Comparison of ENCODE assay signal across 1 cellular context in the genomic region with DNA sequence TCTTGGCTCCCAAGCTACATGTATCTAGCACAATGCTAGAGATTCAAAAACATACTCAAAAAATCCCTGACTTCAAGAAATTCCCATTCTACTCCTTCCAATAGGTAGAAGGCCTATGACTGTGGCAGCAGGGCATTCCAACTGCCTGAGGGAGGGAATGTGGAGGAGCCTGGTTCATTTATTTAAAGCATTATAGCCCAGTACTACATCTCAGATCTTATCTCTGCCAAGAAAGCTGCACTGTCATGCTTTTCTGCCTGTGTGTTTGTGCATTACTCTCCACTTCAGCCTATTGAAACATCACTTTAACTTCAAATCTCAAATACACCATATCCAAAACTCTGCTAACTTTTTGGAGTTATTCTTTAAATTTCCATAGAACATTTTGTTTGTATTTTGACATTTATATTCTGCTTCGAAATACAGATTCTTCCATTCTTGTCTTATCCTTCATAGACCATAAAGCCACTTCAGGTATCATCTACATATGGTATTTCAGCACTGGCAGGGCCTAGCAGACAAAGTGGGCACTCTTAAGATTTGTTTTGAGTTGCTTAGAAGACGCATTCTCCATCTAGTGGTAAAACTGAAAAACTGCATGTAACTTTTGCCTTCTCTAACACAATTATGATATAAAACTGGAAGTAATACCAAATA.
A peak's percentile ranks its signal among the peaks of the same experiment; 100 is the strongest.
TF ChIP-seq lines count a peak whose summit lies in the region.

No MANE protein-coding gene starts in this region.

TF ChIP-seq in K562, 482 proteins besides CTCF, POLR2A, EP300 and RAD21 (continued from another document and continues in another):
- TF ChIP-seq, protein P1, sequence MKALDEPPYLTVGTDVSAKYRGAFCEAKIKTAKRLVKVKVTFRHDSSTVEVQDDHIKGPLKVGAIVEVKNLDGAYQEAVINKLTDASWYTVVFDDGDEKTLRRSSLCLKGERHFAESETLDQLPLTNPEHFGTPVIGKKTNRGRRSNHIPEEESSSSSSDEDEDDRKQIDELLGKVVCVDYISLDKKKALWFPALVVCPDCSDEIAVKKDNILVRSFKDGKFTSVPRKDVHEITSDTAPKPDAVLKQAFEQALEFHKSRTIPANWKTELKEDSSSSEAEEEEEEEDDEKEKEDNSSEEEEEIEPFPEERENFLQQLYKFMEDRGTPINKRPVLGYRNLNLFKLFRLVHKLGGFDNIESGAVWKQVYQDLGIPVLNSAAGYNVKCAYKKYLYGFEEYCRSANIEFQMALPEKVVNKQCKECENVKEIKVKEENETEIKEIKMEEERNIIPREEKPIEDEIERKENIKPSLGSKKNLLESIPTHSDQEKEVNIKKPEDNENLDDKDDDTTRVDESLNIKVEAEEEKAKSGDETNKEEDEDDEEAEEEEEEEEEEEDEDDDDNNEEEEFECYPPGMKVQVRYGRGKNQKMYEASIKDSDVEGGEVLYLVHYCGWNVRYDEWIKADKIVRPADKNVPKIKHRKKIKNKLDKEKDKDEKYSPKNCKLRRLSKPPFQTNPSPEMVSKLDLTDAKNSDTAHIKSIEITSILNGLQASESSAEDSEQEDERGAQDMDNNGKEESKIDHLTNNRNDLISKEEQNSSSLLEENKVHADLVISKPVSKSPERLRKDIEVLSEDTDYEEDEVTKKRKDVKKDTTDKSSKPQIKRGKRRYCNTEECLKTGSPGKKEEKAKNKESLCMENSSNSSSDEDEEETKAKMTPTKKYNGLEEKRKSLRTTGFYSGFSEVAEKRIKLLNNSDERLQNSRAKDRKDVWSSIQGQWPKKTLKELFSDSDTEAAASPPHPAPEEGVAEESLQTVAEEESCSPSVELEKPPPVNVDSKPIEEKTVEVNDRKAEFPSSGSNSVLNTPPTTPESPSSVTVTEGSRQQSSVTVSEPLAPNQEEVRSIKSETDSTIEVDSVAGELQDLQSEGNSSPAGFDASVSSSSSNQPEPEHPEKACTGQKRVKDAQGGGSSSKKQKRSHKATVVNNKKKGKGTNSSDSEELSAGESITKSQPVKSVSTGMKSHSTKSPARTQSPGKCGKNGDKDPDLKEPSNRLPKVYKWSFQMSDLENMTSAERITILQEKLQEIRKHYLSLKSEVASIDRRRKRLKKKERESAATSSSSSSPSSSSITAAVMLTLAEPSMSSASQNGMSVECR (CRISPR knock-in tag; IDR thresholded peaks at IDR 0.05), result no peak
- TF ChIP-seq MAFG (tag; conservative IDR thresholded peaks at IDR 0.05), result peak; percentile 76
- TF ChIP-seq SREBF2 (CRISPR knock-in tag; IDR thresholded peaks at IDR 0.05), result no peak
- no peak for TF ChIP-seq MYBL2 (IDR thresholded peaks at IDR 0.05; ENCODE audit: low read depth)
- no peak for TF ChIP-seq MYBL2 (CRISPR knock-in tag; IDR thresholded peaks at IDR 0.05; ENCODE audit: borderline replicate concordance)
- TF ChIP-seq, protein P2, sequence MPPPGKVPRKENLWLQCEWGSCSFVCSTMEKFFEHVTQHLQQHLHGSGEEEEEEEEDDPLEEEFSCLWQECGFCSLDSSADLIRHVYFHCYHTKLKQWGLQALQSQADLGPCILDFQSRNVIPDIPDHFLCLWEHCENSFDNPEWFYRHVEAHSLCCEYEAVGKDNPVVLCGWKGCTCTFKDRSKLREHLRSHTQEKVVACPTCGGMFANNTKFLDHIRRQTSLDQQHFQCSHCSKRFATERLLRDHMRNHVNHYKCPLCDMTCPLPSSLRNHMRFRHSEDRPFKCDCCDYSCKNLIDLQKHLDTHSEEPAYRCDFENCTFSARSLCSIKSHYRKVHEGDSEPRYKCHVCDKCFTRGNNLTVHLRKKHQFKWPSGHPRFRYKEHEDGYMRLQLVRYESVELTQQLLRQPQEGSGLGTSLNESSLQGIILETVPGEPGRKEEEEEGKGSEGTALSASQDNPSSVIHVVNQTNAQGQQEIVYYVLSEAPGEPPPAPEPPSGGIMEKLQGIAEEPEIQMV (tag; conservative IDR thresholded peaks at IDR 0.05; ENCODE audit: low read depth), result 0 out of 2 replicates have a peak, but pooled peaks have one; percentile 24
- TF ChIP-seq, protein P3, sequence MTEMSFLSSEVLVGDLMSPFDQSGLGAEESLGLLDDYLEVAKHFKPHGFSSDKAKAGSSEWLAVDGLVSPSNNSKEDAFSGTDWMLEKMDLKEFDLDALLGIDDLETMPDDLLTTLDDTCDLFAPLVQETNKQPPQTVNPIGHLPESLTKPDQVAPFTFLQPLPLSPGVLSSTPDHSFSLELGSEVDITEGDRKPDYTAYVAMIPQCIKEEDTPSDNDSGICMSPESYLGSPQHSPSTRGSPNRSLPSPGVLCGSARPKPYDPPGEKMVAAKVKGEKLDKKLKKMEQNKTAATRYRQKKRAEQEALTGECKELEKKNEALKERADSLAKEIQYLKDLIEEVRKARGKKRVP (CRISPR knock-in tag; IDR thresholded peaks at IDR 0.05), result no peak
- TF ChIP-seq, protein P4, sequence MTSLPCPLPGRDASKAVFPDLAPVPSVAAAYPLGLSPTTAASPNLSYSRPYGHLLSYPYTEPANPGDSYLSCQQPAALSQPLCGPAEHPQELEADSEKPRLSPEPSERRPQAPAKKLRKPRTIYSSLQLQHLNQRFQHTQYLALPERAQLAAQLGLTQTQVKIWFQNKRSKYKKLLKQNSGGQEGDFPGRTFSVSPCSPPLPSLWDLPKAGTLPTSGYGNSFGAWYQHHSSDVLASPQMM (CRISPR knock-in tag; IDR thresholded peaks at IDR 0.05), result no peak
- no peak for TF ChIP-seq NBN (IDR thresholded peaks at IDR 0.05; ENCODE audit: low read depth)
- TF ChIP-seq, protein P5, sequence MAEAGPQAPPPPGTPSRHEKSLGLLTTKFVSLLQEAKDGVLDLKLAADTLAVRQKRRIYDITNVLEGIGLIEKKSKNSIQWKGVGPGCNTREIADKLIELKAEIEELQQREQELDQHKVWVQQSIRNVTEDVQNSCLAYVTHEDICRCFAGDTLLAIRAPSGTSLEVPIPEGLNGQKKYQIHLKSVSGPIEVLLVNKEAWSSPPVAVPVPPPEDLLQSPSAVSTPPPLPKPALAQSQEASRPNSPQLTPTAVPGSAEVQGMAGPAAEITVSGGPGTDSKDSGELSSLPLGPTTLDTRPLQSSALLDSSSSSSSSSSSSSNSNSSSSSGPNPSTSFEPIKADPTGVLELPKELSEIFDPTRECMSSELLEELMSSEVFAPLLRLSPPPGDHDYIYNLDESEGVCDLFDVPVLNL (CRISPR knock-in tag; IDR thresholded peaks at IDR 0.05; ENCODE audit: low read depth), result no peak
- no peak for TF ChIP-seq ZNF121 (CRISPR knock-in tag; conservative IDR thresholded peaks at IDR 0.05)
- no peak for TF ChIP-seq NCOA2 (IDR thresholded peaks at IDR 0.05; ENCODE audit: partially characterized antibody in 2 of 2)
- TF ChIP-seq, protein P6, sequence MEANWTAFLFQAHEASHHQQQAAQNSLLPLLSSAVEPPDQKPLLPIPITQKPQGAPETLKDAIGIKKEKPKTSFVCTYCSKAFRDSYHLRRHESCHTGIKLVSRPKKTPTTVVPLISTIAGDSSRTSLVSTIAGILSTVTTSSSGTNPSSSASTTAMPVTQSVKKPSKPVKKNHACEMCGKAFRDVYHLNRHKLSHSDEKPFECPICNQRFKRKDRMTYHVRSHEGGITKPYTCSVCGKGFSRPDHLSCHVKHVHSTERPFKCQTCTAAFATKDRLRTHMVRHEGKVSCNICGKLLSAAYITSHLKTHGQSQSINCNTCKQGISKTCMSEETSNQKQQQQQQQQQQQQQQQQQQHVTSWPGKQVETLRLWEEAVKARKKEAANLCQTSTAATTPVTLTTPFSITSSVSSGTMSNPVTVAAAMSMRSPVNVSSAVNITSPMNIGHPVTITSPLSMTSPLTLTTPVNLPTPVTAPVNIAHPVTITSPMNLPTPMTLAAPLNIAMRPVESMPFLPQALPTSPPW (CRISPR knock-in tag; IDR thresholded peaks at IDR 0.05), result 0 out of 2 replicates have a peak, but pooled peaks have one; percentile 13
- peak; percentile 90 for TF ChIP-seq NFE2 (IDR thresholded peaks at IDR 0.05; ENCODE audit: low read depth)
- TF ChIP-seq TAL1 (IDR thresholded peaks at IDR 0.05), result no peak
- TF ChIP-seq, protein P7, sequence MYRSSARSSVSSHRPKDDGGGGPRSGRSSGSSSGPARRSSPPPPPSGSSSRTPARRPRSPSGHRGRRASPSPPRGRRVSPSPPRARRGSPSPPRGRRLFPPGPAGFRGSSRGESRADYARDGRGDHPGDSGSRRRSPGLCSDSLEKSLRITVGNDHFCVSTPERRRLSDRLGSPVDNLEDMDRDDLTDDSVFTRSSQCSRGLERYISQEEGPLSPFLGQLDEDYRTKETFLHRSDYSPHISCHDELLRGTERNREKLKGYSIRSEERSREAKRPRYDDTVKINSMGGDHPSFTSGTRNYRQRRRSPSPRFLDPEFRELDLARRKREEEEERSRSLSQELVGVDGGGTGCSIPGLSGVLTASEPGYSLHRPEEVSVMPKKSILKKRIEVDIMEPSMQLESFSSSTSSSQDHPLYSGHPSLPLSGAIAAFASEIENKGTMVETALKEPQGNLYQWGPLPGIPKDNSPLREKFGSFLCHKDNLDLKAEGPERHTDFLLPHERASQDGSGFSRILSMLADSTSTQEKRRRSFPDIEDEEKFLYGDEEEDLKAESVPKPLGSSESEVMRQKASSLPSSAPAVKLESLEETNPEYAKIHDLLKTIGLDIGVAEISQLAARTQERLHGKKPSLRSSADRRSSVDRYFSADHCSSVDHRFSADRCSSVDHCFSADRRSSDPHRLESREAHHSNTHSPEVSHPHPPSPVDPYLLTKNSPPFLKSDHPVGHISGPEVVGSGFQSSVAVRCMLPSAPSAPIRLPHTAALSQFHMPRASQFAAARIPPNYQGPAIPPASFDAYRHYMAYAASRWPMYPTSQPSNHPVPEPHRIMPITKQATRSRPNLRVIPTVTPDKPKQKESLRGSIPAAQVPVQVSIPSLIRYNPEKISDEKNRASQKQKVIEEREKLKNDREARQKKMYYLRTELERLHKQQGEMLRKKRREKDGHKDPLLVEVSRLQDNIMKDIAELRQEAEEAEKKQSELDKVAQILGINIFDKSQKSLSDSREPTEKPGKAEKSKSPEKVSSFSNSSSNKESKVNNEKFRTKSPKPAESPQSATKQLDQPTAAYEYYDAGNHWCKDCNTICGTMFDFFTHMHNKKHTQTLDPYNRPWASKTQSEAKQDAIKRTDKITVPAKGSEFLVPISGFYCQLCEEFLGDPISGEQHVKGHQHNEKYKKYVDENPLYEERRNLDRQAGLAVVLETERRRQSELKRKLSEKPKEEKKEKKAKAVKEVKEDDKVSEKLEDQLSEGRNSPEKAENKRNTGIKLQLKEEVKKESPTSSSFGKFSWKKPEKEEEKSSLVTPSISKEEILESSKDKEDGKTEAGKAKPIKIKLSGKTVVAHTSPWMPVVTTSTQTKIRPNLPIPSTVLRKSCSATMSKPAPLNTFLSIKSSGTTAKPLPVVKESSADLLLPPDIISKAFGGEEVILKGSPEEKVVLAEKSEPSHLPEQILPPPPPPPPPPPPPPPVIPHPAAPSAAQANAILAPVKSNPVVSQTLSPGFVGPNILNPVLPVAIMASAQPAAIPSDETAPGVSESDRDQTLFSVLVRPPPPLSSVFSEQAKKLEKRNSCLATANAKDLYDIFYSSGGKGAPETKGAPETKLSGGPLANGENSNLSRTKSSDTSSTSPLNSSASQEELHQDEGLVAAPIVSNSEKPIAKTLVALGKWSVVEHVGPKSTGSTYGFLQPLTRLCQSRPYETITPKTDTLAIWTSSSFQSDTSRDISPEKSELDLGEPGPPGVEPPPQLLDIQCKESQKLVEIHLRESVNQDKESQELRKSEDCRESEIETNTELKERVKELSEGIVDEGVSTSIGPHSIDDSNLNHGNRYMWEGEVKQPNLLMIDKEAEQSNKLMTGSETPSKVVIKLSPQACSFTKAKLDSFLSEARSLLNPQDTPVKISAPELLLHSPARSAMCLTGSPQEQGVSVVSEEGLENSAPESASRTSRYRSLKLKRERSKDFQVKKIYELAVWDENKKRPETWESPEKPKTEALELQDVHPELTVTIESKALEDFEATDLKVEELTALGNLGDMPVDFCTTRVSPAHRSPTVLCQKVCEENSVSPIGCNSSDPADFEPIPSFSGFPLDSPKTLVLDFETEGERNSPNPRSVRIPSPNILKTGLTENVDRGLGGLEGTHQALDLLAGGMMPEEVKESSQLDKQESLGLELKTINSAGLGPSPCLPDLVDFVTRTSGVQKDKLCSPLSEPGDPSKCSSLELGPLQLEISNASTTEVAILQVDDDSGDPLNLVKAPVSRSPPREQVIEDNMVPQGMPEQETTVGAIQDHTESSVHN (IDR thresholded peaks at IDR 0.05; ENCODE audit: borderline replicate concordance in 1 of 2, low read depth in 1 of 2), result no peak; a peak in 1 of 4 replicates
- TF ChIP-seq ETV5 (CRISPR knock-in tag; IDR thresholded peaks at IDR 0.05; ENCODE audit: low read depth), result no peak
- no peak for TF ChIP-seq HNRNPL (IDR thresholded peaks at IDR 0.05; ENCODE audit: low read depth, low read length)
- no peak for TF ChIP-seq RBM34 (IDR thresholded peaks at IDR 0.05; ENCODE audit: borderline replicate concordance, insufficient read depth, low read length)
- TF ChIP-seq MYNN (IDR thresholded peaks at IDR 0.05), result no peak
- TF ChIP-seq MYNN (CRISPR knock-in tag; IDR thresholded peaks at IDR 0.05), result no peak
- TF ChIP-seq, protein P8, sequence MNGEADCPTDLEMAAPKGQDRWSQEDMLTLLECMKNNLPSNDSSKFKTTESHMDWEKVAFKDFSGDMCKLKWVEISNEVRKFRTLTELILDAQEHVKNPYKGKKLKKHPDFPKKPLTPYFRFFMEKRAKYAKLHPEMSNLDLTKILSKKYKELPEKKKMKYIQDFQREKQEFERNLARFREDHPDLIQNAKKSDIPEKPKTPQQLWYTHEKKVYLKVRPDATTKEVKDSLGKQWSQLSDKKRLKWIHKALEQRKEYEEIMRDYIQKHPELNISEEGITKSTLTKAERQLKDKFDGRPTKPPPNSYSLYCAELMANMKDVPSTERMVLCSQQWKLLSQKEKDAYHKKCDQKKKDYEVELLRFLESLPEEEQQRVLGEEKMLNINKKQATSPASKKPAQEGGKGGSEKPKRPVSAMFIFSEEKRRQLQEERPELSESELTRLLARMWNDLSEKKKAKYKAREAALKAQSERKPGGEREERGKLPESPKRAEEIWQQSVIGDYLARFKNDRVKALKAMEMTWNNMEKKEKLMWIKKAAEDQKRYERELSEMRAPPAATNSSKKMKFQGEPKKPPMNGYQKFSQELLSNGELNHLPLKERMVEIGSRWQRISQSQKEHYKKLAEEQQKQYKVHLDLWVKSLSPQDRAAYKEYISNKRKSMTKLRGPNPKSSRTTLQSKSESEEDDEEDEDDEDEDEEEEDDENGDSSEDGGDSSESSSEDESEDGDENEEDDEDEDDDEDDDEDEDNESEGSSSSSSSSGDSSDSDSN (IDR thresholded peaks at IDR 0.05; ENCODE audit: borderline replicate concordance in 1 of 2, low read depth in 2 of 2, low read length in 2 of 2), result no peak
- TF ChIP-seq ZNF24 (IDR thresholded peaks at IDR 0.05), result peak; percentile 68; the same call in 1 of the 2 replicates
- no peak for TF ChIP-seq ZNF830 (CRISPR knock-in tag; IDR thresholded peaks at IDR 0.05)
- TF ChIP-seq, protein P9, sequence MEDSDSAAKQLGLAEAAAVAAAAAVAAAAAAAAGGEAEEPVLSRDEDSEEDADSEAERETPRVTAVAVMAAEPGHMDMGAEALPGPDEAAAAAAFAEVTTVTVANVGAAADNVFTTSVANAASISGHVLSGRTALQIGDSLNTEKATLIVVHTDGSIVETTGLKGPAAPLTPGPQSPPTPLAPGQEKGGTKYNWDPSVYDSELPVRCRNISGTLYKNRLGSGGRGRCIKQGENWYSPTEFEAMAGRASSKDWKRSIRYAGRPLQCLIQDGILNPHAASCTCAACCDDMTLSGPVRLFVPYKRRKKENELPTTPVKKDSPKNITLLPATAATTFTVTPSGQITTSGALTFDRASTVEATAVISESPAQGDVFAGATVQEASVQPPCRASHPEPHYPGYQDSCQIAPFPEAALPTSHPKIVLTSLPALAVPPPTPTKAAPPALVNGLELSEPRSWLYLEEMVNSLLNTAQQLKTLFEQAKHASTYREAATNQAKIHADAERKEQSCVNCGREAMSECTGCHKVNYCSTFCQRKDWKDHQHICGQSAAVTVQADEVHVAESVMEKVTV (CRISPR knock-in tag; IDR thresholded peaks at IDR 0.05), result peak; percentile 47; the same call in 1 of the 2 replicates
- peak; percentile 62; the same call in 1 of the 2 replicates for TF ChIP-seq MAFK (IDR thresholded peaks at IDR 0.05; ENCODE audit: low read length)
- 0 out of 2 replicates have a peak, but pooled peaks have one; percentile 4 for TF ChIP-seq TEAD2 (tag; IDR thresholded peaks at IDR 0.05)
- TF ChIP-seq MEF2A (IDR thresholded peaks at IDR 0.05; ENCODE audit: control insufficient read depth, low read depth, low read length), result no peak
- TF ChIP-seq MYC (IDR thresholded peaks at IDR 0.05; ENCODE audit: low read depth, low read length), result no peak
- TF ChIP-seq MYC (CRISPR knock-in tag; IDR thresholded peaks at IDR 0.05; ENCODE audit: borderline replicate concordance, low read depth), result no peak
